In the genomic region with DNA sequence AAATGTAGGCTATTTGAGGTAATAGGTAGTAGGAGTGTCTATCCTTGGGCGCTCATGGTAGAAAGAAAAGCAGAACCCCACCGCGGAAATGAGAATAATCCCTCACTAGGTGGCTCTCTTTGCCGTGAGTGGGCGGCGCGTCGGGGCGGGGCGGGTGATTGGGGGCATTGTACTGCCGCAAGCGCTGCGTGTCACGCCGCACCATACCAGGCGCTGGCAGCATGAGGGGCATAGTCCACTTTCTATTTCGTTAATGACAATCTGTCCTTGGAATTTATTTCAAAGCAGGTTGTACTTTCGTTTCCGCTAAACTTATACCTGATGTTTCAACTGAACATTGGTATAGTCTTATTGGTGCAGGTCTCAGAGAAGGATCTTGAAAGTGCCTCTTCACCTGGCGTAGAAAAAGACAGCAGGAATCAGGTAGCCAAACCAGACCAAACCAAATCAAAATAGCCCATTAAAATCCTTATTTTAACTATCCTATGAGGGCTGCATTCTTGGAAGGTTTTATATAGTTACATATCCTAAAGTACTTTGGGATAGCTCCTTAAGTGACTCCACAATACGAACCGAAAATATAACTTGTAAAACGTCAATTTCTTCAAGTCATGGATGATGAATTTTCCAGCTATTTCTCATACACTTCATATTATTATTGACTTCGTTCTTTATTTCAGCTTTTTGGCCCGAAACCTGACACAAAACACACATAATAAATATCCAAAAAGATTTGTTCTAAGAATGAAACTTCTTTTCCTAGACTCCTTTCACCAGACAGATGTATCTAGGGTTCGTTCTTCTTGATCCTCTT, we compare ENCODE assay signal across 8 cellular contexts. TPM values are rescaled to one million over a fixed set of nuclear protein-coding genes. Genes with fewer than 3 reads are reported as not detected.
DNase-seq lines count a peak whose midpoint lies in the region; ATAC-seq and TF ChIP-seq lines count a peak whose summit lies in the region.

No MANE protein-coding gene starts in this region.

- TF ChIP-seq CTCF in OCI-LY3 (IDR thresholded peaks at IDR 0.05; ENCODE audit: low read depth, low read length) (peak; percentile 71), epithelial cell of proximal tubule (conservative IDR thresholded peaks at IDR 0.05; ENCODE audit: low read depth, low read length) (peak; percentile 50)

- H3K36me3 ChIP-seq in OCI-LY3 (replicated peaks; ENCODE audit: low read depth, low read length): no peaks in the 10 kb centered on the region
- H3K36me3 ChIP-seq in mucosa of rectum (ENCODE audit: control insufficient read depth in 2 of 2, insufficient read depth in 2 of 2, low read length in 2 of 2): no peaks in the 10 kb centered on the region

- peaks cover 31% of the 10 kb centered on the region for H3K79me2 ChIP-seq in OCI-LY3 (ENCODE audit: low read length)

- ATAC-seq in GM21447 (IDR thresholded peaks at IDR 0.05; ENCODE audit: unreplicated experiment): peak; percentile 23

- peak overlapping the region; percentile 83 for H3K4me2 ChIP-seq in OCI-LY3 (ENCODE audit: low read length)

- H2AFZ ChIP-seq in OCI-LY3 (ENCODE audit: low read depth, low read length): peak overlapping the region; percentile 95

- peak; percentile 72 for DNase-seq in CMK (ENCODE audit: low read depth)
- peak; percentile 92 for DNase-seq in activated T-cell treated with anti-CD3 and anti-CD28 coated beads for 4 hours
- DNase-seq in epithelial cell of proximal tubule (ENCODE audit: low read depth): no peak
- peak; percentile 92 for DNase-seq in stimulated activated CD8-positive, alpha-beta memory T cell treated with anti-CD3 and anti-CD28 coated beads, Interleukin-4, amount 100 ng/mL, for 48 hours

- H3K4me1 ChIP-seq in OCI-LY3 (ENCODE audit: low read length): peaks cover 19% of the 10 kb centered on the region
- H3K4me1 ChIP-seq in mucosa of rectum (ENCODE audit: control insufficient read depth in 2 of 2, insufficient read depth in 2 of 2, low read length in 2 of 2): peaks cover 20 to 30% of the 10 kb centered on the region in 2 donors

- H3K9me3 ChIP-seq in OCI-LY3 (ENCODE audit: insufficient read depth, low read length) (no peaks in the 10 kb centered on the region), mucosa of rectum (ENCODE audit: control insufficient read depth in 2 of 2, low read length in 2 of 2) (no peaks in the 10 kb centered on the region)

- H3K27ac ChIP-seq in OCI-LY3 (ENCODE audit: low read length) (peak overlapping the region; percentile 88), mucosa of rectum (ENCODE audit: low read depth in 2 of 2, low read length in 2 of 2) (peak overlapping the region; percentile 97 to 98)

- H3K4me3 ChIP-seq in OCI-LY3 (ENCODE audit: low read length) (peak overlapping the region; percentile 91), epithelial cell of proximal tubule (ENCODE audit: low read depth, low read length) (peak overlapping the region; percentile 88), mucosa of rectum (ENCODE audit: low read length in 2 of 2) (peak overlapping the region; percentile 92 to 98)

- TF ChIP-seq RAD21 in Ishikawa (IDR thresholded peaks at IDR 0.05; ENCODE audit: low read depth): peak; percentile 64

- TF ChIP-seq EP300 in Ishikawa (IDR thresholded peaks at IDR 0.05; ENCODE audit: borderline replicate concordance): no peak

- peak overlapping the region; percentile 93 for H3K9ac ChIP-seq in OCI-LY3 (ENCODE audit: low read length)
- H3K9ac ChIP-seq in mucosa of rectum (ENCODE audit: low read depth in 1 of 2, low read length in 2 of 2): peak overlapping the region; percentile 88 to 96

- H4K20me1 ChIP-seq in OCI-LY3 (ENCODE audit: insufficient read depth, low read length): peaks cover 20% of the 10 kb centered on the region

- no peaks in the 10 kb centered on the region for H3K27me3 ChIP-seq in OCI-LY3 (ENCODE audit: low read depth, low read length)
- no peaks in the 10 kb centered on the region for H3K27me3 ChIP-seq in mucosa of rectum (ENCODE audit: control insufficient read depth in 2 of 2, insufficient read depth in 2 of 2, low read length in 2 of 2)

TF ChIP-seq in Ishikawa, 13 proteins besides CTCF, POLR2A, EP300 and RAD21:
- no peak for TF ChIP-seq TAF1 (IDR thresholded peaks at IDR 0.05; ENCODE audit: low read depth)
- TF ChIP-seq EGR1 (IDR thresholded peaks at IDR 0.05): peak; percentile 90
- no peak for TF ChIP-seq TCF12 (IDR thresholded peaks at IDR 0.05; ENCODE audit: low read depth)
- peak; percentile 51; the same call in 1 of the 2 replicates for TF ChIP-seq MAX (IDR thresholded peaks at IDR 0.05)
- TF ChIP-seq, protein P1, sequence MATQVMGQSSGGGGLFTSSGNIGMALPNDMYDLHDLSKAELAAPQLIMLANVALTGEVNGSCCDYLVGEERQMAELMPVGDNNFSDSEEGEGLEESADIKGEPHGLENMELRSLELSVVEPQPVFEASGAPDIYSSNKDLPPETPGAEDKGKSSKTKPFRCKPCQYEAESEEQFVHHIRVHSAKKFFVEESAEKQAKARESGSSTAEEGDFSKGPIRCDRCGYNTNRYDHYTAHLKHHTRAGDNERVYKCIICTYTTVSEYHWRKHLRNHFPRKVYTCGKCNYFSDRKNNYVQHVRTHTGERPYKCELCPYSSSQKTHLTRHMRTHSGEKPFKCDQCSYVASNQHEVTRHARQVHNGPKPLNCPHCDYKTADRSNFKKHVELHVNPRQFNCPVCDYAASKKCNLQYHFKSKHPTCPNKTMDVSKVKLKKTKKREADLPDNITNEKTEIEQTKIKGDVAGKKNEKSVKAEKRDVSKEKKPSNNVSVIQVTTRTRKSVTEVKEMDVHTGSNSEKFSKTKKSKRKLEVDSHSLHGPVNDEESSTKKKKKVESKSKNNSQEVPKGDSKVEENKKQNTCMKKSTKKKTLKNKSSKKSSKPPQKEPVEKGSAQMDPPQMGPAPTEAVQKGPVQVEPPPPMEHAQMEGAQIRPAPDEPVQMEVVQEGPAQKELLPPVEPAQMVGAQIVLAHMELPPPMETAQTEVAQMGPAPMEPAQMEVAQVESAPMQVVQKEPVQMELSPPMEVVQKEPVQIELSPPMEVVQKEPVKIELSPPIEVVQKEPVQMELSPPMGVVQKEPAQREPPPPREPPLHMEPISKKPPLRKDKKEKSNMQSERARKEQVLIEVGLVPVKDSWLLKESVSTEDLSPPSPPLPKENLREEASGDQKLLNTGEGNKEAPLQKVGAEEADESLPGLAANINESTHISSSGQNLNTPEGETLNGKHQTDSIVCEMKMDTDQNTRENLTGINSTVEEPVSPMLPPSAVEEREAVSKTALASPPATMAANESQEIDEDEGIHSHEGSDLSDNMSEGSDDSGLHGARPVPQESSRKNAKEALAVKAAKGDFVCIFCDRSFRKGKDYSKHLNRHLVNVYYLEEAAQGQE (IDR thresholded peaks at IDR 0.05; ENCODE audit: low read depth): no peak
- no peak for TF ChIP-seq TEAD4 (IDR thresholded peaks at IDR 0.05)

RNA-seq across cellular contexts. Expression of gene SMG7, which starts 1.9 kb away (rescaled TPM):
- 7.0 and 8.5 TPM in 2 replicates for total RNA-seq in epithelial cell of proximal tubule

RNA-seq across cellular contexts. Expression of gene NMNAT2, which starts 52.2 kb away (rescaled TPM):
- 0.52 and 0.65 TPM in 2 replicates for total RNA-seq in epithelial cell of proximal tubule
